13 cellular contexts compared by ENCODE assay signal in genomic region chr1:234188454-234188792, GRCh38.
DNase-seq lines count a peak whose midpoint lies in the region; ATAC-seq, FAIRE-seq and TF ChIP-seq lines count a peak whose summit lies in the region.
"Had no signal": no experiment of that assay in that cellular context is flagged by ENCODE, and none has a peak within 500 bp of the region (broad histone marks: within the 10 kb centered on the region; RNA-seq: fewer than 3 reads in every experiment).

No MANE protein-coding gene starts in this region.

- no peaks in the 10 kb centered on the region for H3K79me1 ChIP-seq in H9 (ENCODE audit: insufficient read depth, low read depth, low read length, poor library complexity, severe bottlenecking)

- H3K23me2 ChIP-seq in H9 (ENCODE audit: insufficient read length, low read depth, low read length, poor library complexity, severe bottlenecking), result no peaks in the 10 kb centered on the region

- H3K9me3 Mint-ChIP-seq in H9, result peaks cover 24 to 25% of the 10 kb centered on the region in 2 experiments

- intact Hi-C loops in Right ventricle myocardium superior (cut with DNase I), result no loop called here

- no peak overlapping the region for H3T11ph ChIP-seq in H9 (ENCODE audit: low read length)

- no peak overlapping the region for H3K14ac ChIP-seq in H9 (ENCODE audit: insufficient read depth, low read length)

- H2BK20ac ChIP-seq in H9 (ENCODE audit: low read depth, low read length, poor library complexity, severe bottlenecking), result no peak overlapping the region

- H3K27me3 ChIP-seq in BJ (ENCODE audit: control insufficient read depth, insufficient read depth, low read length), result no peaks in the 10 kb centered on the region; the same call in 1 of the 2 replicates
- H3K27me3 ChIP-seq in H9 (ENCODE audit: insufficient read depth, low read length), result no peaks in the 10 kb centered on the region
- no peaks in the 10 kb centered on the region for H3K27me3 ChIP-seq in NT2/D1 (ENCODE audit: insufficient read depth, insufficient read length)

- peaks cover 0 to 17% (median 0%) of the 10 kb centered on the region in 3 experiments; a peak in 4 of 7 replicates for H3K36me3 Mint-ChIP-seq in H9 (ENCODE audit: insufficient read depth in 1 of 3, low read depth in 3 of 3)
- H3K36me3 Mint-ChIP-seq: stimulated activated effector memory CD8-positive, alpha-beta T cell treated with anti-CD3 and anti-CD28 coated beads, Interleukin-12 subunit alpha, Interleukin-12 subunit beta, amount 100 ng/mL, for 72 hours had no signal

- H3K9ac ChIP-seq in H9 (ENCODE audit: extremely low read depth, insufficient read length, low read length) (no peak overlapping the region), NT2/D1 (ENCODE audit: insufficient read length, low read depth) (no peak overlapping the region)

- H3K56ac ChIP-seq in H9 (ENCODE audit: insufficient read length, low read depth, low read length), result no peak overlapping the region

- no peak overlapping the region for H3K4me2 ChIP-seq in H9 (ENCODE audit: insufficient read depth, insufficient read length, low read length)

- no peak overlapping the region for H3K4ac ChIP-seq in H9 (ENCODE audit: low read depth, low read length)

- H3K4me1 ChIP-seq in H9 (ENCODE audit: insufficient read depth, low read length), result no peaks in the 10 kb centered on the region
- H3K4me1 ChIP-seq in NT2/D1 (ENCODE audit: insufficient read depth, insufficient read length), result no peaks in the 10 kb centered on the region

- H3K27ac ChIP-seq in H9 (ENCODE audit: insufficient read length, low read depth, low read length), result no peak overlapping the region

- H4K8ac ChIP-seq in H9 (replicated peaks; ENCODE audit: insufficient read length, low read depth, low read length), result no peak overlapping the region

- no peak overlapping the region for H4K91ac ChIP-seq in H9 (ENCODE audit: insufficient read length, low read depth, low read length)

- WGBS in H9 (ENCODE audit: extremely low coverage, insufficient read length, low lambda C conversion rate), result no CpG with 5 or more reads among the region's 3 CpGs

- no peaks in the 10 kb centered on the region for H4K20me1 ChIP-seq in H9 (ENCODE audit: control insufficient read depth, insufficient read depth, insufficient read length)

- CTCF ChIA-PET in BJ (lab: Yijun Ruan, JAX), result no interaction called here

- H3K18ac ChIP-seq in H9 (ENCODE audit: insufficient read length, low read depth, low read length), result peak overlapping the region; percentile 89

- H2AFZ ChIP-seq in H9 (ENCODE audit: low read length), result no peak overlapping the region

- H3K4me1 Mint-ChIP-seq in H9, result peaks cover 8 to 13% of the 10 kb centered on the region in 2 experiments
- H3K4me1 Mint-ChIP-seq: activated T-helper 17 cell treated with anti-CD3 and anti-CD28 coated beads, Interleukin-2, amount 50 U/mL, for 72 hours; stimulated activated effector memory CD8-positive, alpha-beta T cell treated with anti-CD3 and anti-CD28 coated beads, Interleukin-12 subunit alpha, Interleukin-12 subunit beta, amount 100 ng/mL, for 72 hours had no signal

- peaks cover 17% of the 10 kb centered on the region for H3K27me3 Mint-ChIP-seq in H9 (ENCODE audit: low read depth)

- no peak for DNase-seq in BJ (ENCODE audit: low read depth)
- peak; percentile 88 for DNase-seq in H9
- peak; percentile 91 for DNase-seq in NT2/D1 (ENCODE audit: low read depth, low spot score)
- peak; percentile 94 for DNase-seq in epithelial cell of esophagus (ENCODE audit: low read depth)
- DNase-seq in H54 (ENCODE audit: insufficient read length, low spot score), result no peak
- DNase-seq in Right ventricle myocardium superior, result no peak
- DNase-seq in activated T-cell treated with anti-CD3 and anti-CD28 coated beads for 4 hours, result no peak
- DNase-seq: DMS79 treated with DMSO at 0.1 percent for 48 hours; effector memory CD4-positive, alpha-beta T cell; SIG-M5 had no signal

- no peak overlapping the region for H2BK120ac ChIP-seq in H9 (ENCODE audit: low read depth, low read length, poor library complexity, severe bottlenecking)

- H4K5ac ChIP-seq in H9 (ENCODE audit: insufficient read length, low read depth, low read length), result no peak overlapping the region

- no peaks in the 10 kb centered on the region for H3K79me2 ChIP-seq in H9 (ENCODE audit: insufficient read depth, low read length)

- TF ChIP-seq CTCF in BJ (IDR thresholded peaks at IDR 0.05; ENCODE audit: insufficient read depth, low read depth, low read length), result peak; percentile 19; the same call in 1 of the 2 replicates
- TF ChIP-seq CTCF in H9 (conservative IDR thresholded peaks at IDR 0.05), result peak; percentile 78
- TF ChIP-seq CTCF in epithelial cell of esophagus (IDR thresholded peaks at IDR 0.05; ENCODE audit: insufficient read depth, low read depth, low read length, missing control alignments), result peak; percentile 53

- no peak overlapping the region for H3K23ac ChIP-seq in H9 (ENCODE audit: insufficient read length, low read depth, low read length)

- H3K36me3 ChIP-seq in BJ (ENCODE audit: control insufficient read depth, insufficient read depth, low read length) (no peaks in the 10 kb centered on the region), NT2/D1 (ENCODE audit: insufficient read depth, insufficient read length, low read length) (no peaks in the 10 kb centered on the region)

- H2BK15ac ChIP-seq in H9 (ENCODE audit: low read depth, low read length), result no peak overlapping the region

- peak overlapping the region in 1 of 2 experiments; percentile 33; a peak in 1 of 5 replicates for H3K4me3 Mint-ChIP-seq in H9
- H3K4me3 Mint-ChIP-seq: activated T-helper 17 cell treated with anti-CD3 and anti-CD28 coated beads, Interleukin-2, amount 50 U/mL, for 72 hours; stimulated activated effector memory CD8-positive, alpha-beta T cell treated with anti-CD3 and anti-CD28 coated beads, Interleukin-12 subunit alpha, Interleukin-12 subunit beta, amount 100 ng/mL, for 72 hours had no signal

- POLR2A ChIA-PET in BJ (lab: Charles Lee), result no interaction called here

- no peak for TF ChIP-seq POLR2A in H54 (IDR thresholded peaks at IDR 0.05; ENCODE audit: low read depth, low read length)

- ATAC-seq in HG03469 (IDR thresholded peaks at IDR 0.05; ENCODE audit: unreplicated experiment) (no peak), Right ventricle myocardium superior (ENCODE audit: poor library complexity) (no peak)
- ATAC-seq: activated T-helper 17 cell treated with anti-CD3 and anti-CD28 coated beads, Interleukin-2, amount 50 U/mL, for 72 hours; stimulated activated effector memory CD8-positive, alpha-beta T cell treated with anti-CD3 and anti-CD28 coated beads, Interleukin-12 subunit alpha, Interleukin-12 subunit beta, amount 100 ng/mL, for 72 hours had no signal

- no peak overlapping the region for H2BK12ac ChIP-seq in H9 (ENCODE audit: insufficient read length, low read depth, low read length)

- no peak for FAIRE-seq in H54 (lab: Jason Lieb, UNC)

- H3K4me3 ChIP-seq in BJ (ENCODE audit: low read depth, low read length), result no peak overlapping the region
- H3K4me3 ChIP-seq in NT2/D1 (ENCODE audit: insufficient read length, low read depth), result no peak overlapping the region
- no peak overlapping the region for H3K4me3 ChIP-seq in epithelial cell of esophagus (ENCODE audit: low read length)

- peak overlapping the region; percentile 53 to 98 (median 65); a peak in 5 of 7 replicates for H3K27ac Mint-ChIP-seq in H9
- H3K27ac Mint-ChIP-seq: activated T-helper 17 cell treated with anti-CD3 and anti-CD28 coated beads, Interleukin-2, amount 50 U/mL, for 72 hours; stimulated activated effector memory CD8-positive, alpha-beta T cell treated with anti-CD3 and anti-CD28 coated beads, Interleukin-12 subunit alpha, Interleukin-12 subunit beta, amount 100 ng/mL, for 72 hours had no signal

- H3K9me3 ChIP-seq in H9 (ENCODE audit: control insufficient read depth, low read depth, low read length) (no peaks in the 10 kb centered on the region), NT2/D1 (ENCODE audit: insufficient read depth, low read length) (peaks cover 9% of the 10 kb centered on the region; the same call in 1 of the 2 replicates)

- no peak overlapping the region for H2AK5ac ChIP-seq in H9 (ENCODE audit: insufficient read length, low read length)

- H2BK5ac ChIP-seq in H9 (ENCODE audit: insufficient read length, low read length), result no peak overlapping the region

Comparison
In these comparisons a context has a peak if more than half of its experiments do, and no peak if none do; other contexts are left out.
1. DNase-seq: peak in H9 (single experiment), NT2/D1 (single experiment) and epithelial cell of esophagus (single experiment); none in BJ (single experiment), H54 (single experiment), Right ventricle myocardium superior (single experiment) and activated T-cell treated with anti-CD3 and anti-CD28 coated beads for 4 hours (single experiment).
2. CTCF ChIP-seq: peak in every context shown above with its lines; median percentile 78 in H9; 53 in epithelial cell of esophagus; 19 in BJ.